23 cellular contexts compared by ENCODE assay signal in the genomic region with DNA sequence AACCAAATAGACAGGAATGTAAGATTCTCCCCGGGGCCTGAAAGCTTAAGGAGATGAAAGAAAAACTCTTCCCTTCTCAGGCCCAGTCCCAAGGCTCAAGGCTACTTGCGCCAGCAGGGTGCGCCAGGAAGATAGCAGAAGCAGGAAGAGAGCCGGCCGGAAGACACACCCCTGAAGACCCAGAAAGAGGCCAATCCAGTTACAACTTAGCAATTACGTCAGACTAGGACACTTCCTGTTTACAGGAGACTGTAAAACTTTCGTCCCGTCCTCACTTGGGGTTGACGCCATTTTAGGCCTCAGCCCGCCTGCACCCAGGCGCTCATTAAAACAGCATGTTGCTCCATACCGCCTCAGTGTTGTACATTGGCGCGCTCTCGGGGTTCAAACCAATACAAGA. TPM values are rescaled to one million over a fixed set of nuclear protein-coding genes. Genes with fewer than 3 reads are reported as not detected.
DNase-seq lines count a peak whose midpoint lies in the region; ATAC-seq and TF ChIP-seq lines count a peak whose summit lies in the region.
"Had no signal": no experiment of that assay in that cellular context is flagged by ENCODE, and none has a peak within 500 bp of the region (broad histone marks: within the 10 kb centered on the region; RNA-seq: fewer than 3 reads in every experiment).

No MANE protein-coding gene starts in this region.

- CTCF ChIA-PET in activated CD8-positive, alpha-beta T cell treated with anti-CD3 and anti-CD28 coated beads for 36 hours (lab: Charles Lee): no interaction called here

- H3K4me1 Mint-ChIP-seq in activated CD8-positive, alpha-beta T cell treated with anti-CD3 and anti-CD28 coated beads for 36 hours (ENCODE audit: low read depth): peaks cover 16% of the 10 kb centered on the region

- ATAC-seq in activated CD8-positive, alpha-beta T cell treated with anti-CD3 and anti-CD28 coated beads for 36 hours: no peak
- ATAC-seq in HG02763 (IDR thresholded peaks at IDR 0.05; ENCODE audit: unreplicated experiment): no peak

- POLR2A ChIA-PET in activated CD8-positive, alpha-beta T cell treated with anti-CD3 and anti-CD28 coated beads for 36 hours (lab: Charles Lee): no interaction called here

- DNase-seq in ELF-1 (ENCODE audit: low read depth, low spot score) (peak; percentile 57), H7 (peak; percentile 27), WERI-Rb-1 (peak; percentile 30), iPS DF 6.9 (ENCODE audit: low read depth, low spot score) (peak; percentile 9), NAMALWA (ENCODE audit: low spot score) (no peak), amniotic stem cell (lab: John Stamatoyannopoulos, UW) (no peak)
- no peak for DNase-seq in activated CD8-positive, alpha-beta T cell treated with anti-CD3 and anti-CD28 coated beads for 36 hours
- DNase-seq: CD4-positive, alpha-beta T cell; COR-L47; DMS 273 treated with DMSO at 0.1 percent for 48 hours; KBM-7; MM.1S; NCI-H1417; NCI-H1694 treated with DMSO at 0.1 percent for 48 hours; NCI-H2081 treated with DMSO at 0.1 percent for 48 hours; NCI-H2171 treated with DMSO at 0.1 percent for 48 hours; NCI-H446; NCI-H526; Right ventricle myocardium superior had no signal

- peaks cover 11% of the 10 kb centered on the region for H3K9me3 Mint-ChIP-seq in activated CD8-positive, alpha-beta T cell treated with anti-CD3 and anti-CD28 coated beads for 36 hours

- H3K27me3 ChIP-seq in H7 (ENCODE audit: control insufficient read depth, insufficient read depth, low read length): no peaks in the 10 kb centered on the region
- no peaks in the 10 kb centered on the region for H3K27me3 ChIP-seq in WERI-Rb-1 (ENCODE audit: insufficient read depth, low read depth, severe bottlenecking)
- H3K27me3 ChIP-seq in iPS DF 6.9 (ENCODE audit: control insufficient read depth, insufficient read depth, low read length): no peaks in the 10 kb centered on the region
- H3K27me3 ChIP-seq: BLaER1 had no signal

- no peaks in the 10 kb centered on the region for H3K36me3 ChIP-seq in H7 (replicated peaks; ENCODE audit: control insufficient read depth, insufficient read depth, low read length)
- no peaks in the 10 kb centered on the region; the same call in 1 of the 2 replicates for H3K36me3 ChIP-seq in WERI-Rb-1
- no peaks in the 10 kb centered on the region for H3K36me3 ChIP-seq in iPS DF 6.9 (ENCODE audit: control insufficient read depth, insufficient read depth, low read length)

- H3K4me3 ChIP-seq in H7 (ENCODE audit: insufficient read depth, low read depth, low read length): no peak overlapping the region
- no peak overlapping the region for H3K4me3 ChIP-seq in WERI-Rb-1 (ENCODE audit: low read depth, low read length)
- no peak overlapping the region for H3K4me3 ChIP-seq in iPS DF 6.9 (ENCODE audit: low read length)
- H3K4me3 ChIP-seq: BLaER1, SK-N-MC had no signal

- intact Hi-C loops in activated CD8-positive, alpha-beta T cell treated with anti-CD3 and anti-CD28 coated beads for 36 hours (cut with micrococcal nuclease): no loop called here

- no peak overlapping the region for H3K27ac Mint-ChIP-seq in activated CD8-positive, alpha-beta T cell treated with anti-CD3 and anti-CD28 coated beads for 36 hours
- H3K27ac Mint-ChIP-seq: CD4-positive, alpha-beta T cell had no signal

- no peaks in the 10 kb centered on the region for H3K27me3 Mint-ChIP-seq in activated CD8-positive, alpha-beta T cell treated with anti-CD3 and anti-CD28 coated beads for 36 hours
- H3K27me3 Mint-ChIP-seq: CD4-positive, alpha-beta T cell had no signal

- peaks cover 1% of the 10 kb centered on the region; the same call in 1 of the 2 replicates for H3K4me1 ChIP-seq in iPS DF 6.9 (ENCODE audit: control insufficient read depth, insufficient read depth, low read length)

- H3K9me3 ChIP-seq in WERI-Rb-1 (ENCODE audit: severe bottlenecking) (no peaks in the 10 kb centered on the region), iPS DF 6.9 (ENCODE audit: control insufficient read depth, insufficient read depth, low read length) (no peaks in the 10 kb centered on the region)

- H3K36me3 Mint-ChIP-seq in activated CD8-positive, alpha-beta T cell treated with anti-CD3 and anti-CD28 coated beads for 36 hours (ENCODE audit: low read depth): peaks cover 17% of the 10 kb centered on the region

- 0 out of 2 replicates have a peak, but pooled peaks have one; percentile 2 for TF ChIP-seq CTCF in WERI-Rb-1 (IDR thresholded peaks at IDR 0.05; ENCODE audit: low read depth, low read length)
- TF ChIP-seq CTCF in activated CD8-positive, alpha-beta T cell treated with anti-CD3 and anti-CD28 coated beads for 36 hours (IDR thresholded peaks at IDR 0.05): no peak

- WGBS in iPS DF 6.9 (ENCODE audit: insufficient coverage, insufficient read length): no CpG with 5 or more reads among the region's 15 CpGs

- H3K27ac ChIP-seq in WERI-Rb-1 (no peak overlapping the region), iPS DF 6.9 (ENCODE audit: low read length) (no peak overlapping the region)
- H3K27ac ChIP-seq: BLaER1, HL-60, SK-N-MC had no signal

- no peak overlapping the region for H3K4me3 Mint-ChIP-seq in activated CD8-positive, alpha-beta T cell treated with anti-CD3 and anti-CD28 coated beads for 36 hours
- H3K4me3 Mint-ChIP-seq: CD4-positive, alpha-beta T cell had no signal

RNA-seq across cellular contexts. Expression of a gene that starts 9.4 kb away (rescaled TPM):
- 33.9 and 34.0 TPM in 2 replicates for total RNA-seq in H7 (2014; rRNA removed; shearing (Covaris generic))
- 10 to 100 TPM; 51.4 to 54.3 TPM for total RNA-seq in activated CD8-positive, alpha-beta T cell treated with anti-CD3 and anti-CD28 coated beads for 36 hours

Comparison
In these comparisons a context has a peak if more than half of its experiments do, and no peak if none do; other contexts are left out.
1. DNase-seq: peak in ELF-1 (single experiment), H7 (single experiment), WERI-Rb-1 (single experiment) and iPS DF 6.9 (single experiment); none in NAMALWA (single experiment), activated CD8-positive, alpha-beta T cell treated with anti-CD3 and anti-CD28 coated beads for 36 hours (single experiment) and amniotic stem cell (single experiment).